In genomic region chr5:16666861-16667481, GRCh38 we compare ENCODE assay signal across 9 cellular contexts. TPM values are rescaled to one million over a fixed set of nuclear protein-coding genes. Genes with fewer than 3 reads are reported as not detected.
A peak's percentile ranks its signal among the peaks of the same experiment; 100 is the strongest.
DNase-seq lines count a peak whose midpoint lies in the region; ATAC-seq and TF ChIP-seq lines count a peak whose summit lies in the region.
"Had no signal": no experiment of that assay in that cellular context is flagged by ENCODE, and none has a peak within 500 bp of the region (broad histone marks: within the 10 kb centered on the region; RNA-seq: fewer than 3 reads in every experiment).

No MANE protein-coding gene starts in this region.

- ATAC-seq in CD4-positive, CD25-positive, alpha-beta regulatory T cell (ENCODE audit: low read depth in 2 of 2) = no peak
- no peak for ATAC-seq in GM18907 (IDR thresholded peaks at IDR 0.05; ENCODE audit: unreplicated experiment)
- ATAC-seq in HG03108 (IDR thresholded peaks at IDR 0.05; ENCODE audit: unreplicated experiment) = no peak

- no peak overlapping the region for H2AFZ ChIP-seq in KMS-11 (ENCODE audit: low read depth)

- TF ChIP-seq CTCF in KMS-11 (conservative IDR thresholded peaks at IDR 0.05; ENCODE audit: low read depth, low read length) = peak; percentile 27; the same call in 1 of the 2 replicates

- DNase-seq in CD4-positive, CD25-positive, alpha-beta regulatory T cell = peak in 2 of 3 donors; percentile 8 to 27
- DNase-seq in activated T-cell treated with anti-CD3 and anti-CD28 coated beads, Interleukin-2, amount 50 U/mL, for 48 hours = peak; percentile 40 to 46
- DNase-seq in hippocampal formation (lab: John Stamatoyannopoulos, UW) = peak; percentile 19 to 20
- peak; percentile 4 for DNase-seq in stimulated activated CD8-positive, alpha-beta memory T cell treated with anti-CD3 and anti-CD28 coated beads, Interleukin-12 subunit alpha, Interleukin-12 subunit beta, amount 100 ng/mL, for 1 hour (ENCODE audit: low read depth)
- no peak for DNase-seq in islet precursor cell

- no peak overlapping the region for H3K9ac ChIP-seq in KMS-11

- no peaks in the 10 kb centered on the region for H3K27me3 ChIP-seq in CD4-positive, CD25-positive, alpha-beta regulatory T cell (ENCODE audit: control insufficient read depth, insufficient read depth, low read length)
- no peaks in the 10 kb centered on the region for H3K27me3 ChIP-seq in KMS-11 (ENCODE audit: insufficient read depth, low read depth)

- H3K4me1 ChIP-seq in CD4-positive, CD25-positive, alpha-beta regulatory T cell (ENCODE audit: control insufficient read depth, insufficient read depth, low read length, poor library complexity, severe bottlenecking) = no peaks in the 10 kb centered on the region
- no peaks in the 10 kb centered on the region for H3K4me1 ChIP-seq in KMS-11 (ENCODE audit: low read depth, poor library complexity, severe bottlenecking)

- H3K27me3 Mint-ChIP-seq in CD4-positive, CD25-positive, alpha-beta regulatory T cell = peaks cover 4% of the 10 kb centered on the region
- H3K27me3 Mint-ChIP-seq: central memory CD8-positive, alpha-beta T cell had no signal

- no peaks in the 10 kb centered on the region for H4K20me1 ChIP-seq in KMS-11 (ENCODE audit: insufficient read depth)

- H3K79me2 ChIP-seq in KMS-11 (ENCODE audit: insufficient read depth, low read depth) = no peaks in the 10 kb centered on the region

- H3K36me3 ChIP-seq in CD4-positive, CD25-positive, alpha-beta regulatory T cell (ENCODE audit: control insufficient read depth, insufficient read depth, low read length) = no peaks in the 10 kb centered on the region
- H3K36me3 ChIP-seq in KMS-11 (ENCODE audit: insufficient read depth) = no peaks in the 10 kb centered on the region

- no peak overlapping the region for H3K4me3 ChIP-seq in CD4-positive, CD25-positive, alpha-beta regulatory T cell (ENCODE audit: low read depth, low read length)
- no peak overlapping the region for H3K4me3 ChIP-seq in KMS-11 (IDR thresholded peaks at IDR 0.05; ENCODE audit: insufficient read depth, low read depth, low read length)

- H3K27ac ChIP-seq in CD4-positive, CD25-positive, alpha-beta regulatory T cell (ENCODE audit: insufficient read depth, low read length, poor library complexity, severe bottlenecking) = no peak overlapping the region
- H3K27ac ChIP-seq in KMS-11 = no peak overlapping the region

- H3K4me2 ChIP-seq in KMS-11 = no peak overlapping the region

- no peaks in the 10 kb centered on the region for H3K9me3 ChIP-seq in CD4-positive, CD25-positive, alpha-beta regulatory T cell (ENCODE audit: control insufficient read depth in 2 of 2, low read length in 2 of 2)

- H3K4me1 Mint-ChIP-seq in CD4-positive, CD25-positive, alpha-beta regulatory T cell = peaks cover 0 to 2% (median under 1%) of the 10 kb centered on the region in 4 donors
- H3K4me1 Mint-ChIP-seq: central memory CD8-positive, alpha-beta T cell had no signal

- H3K27ac Mint-ChIP-seq in CD4-positive, CD25-positive, alpha-beta regulatory T cell = peak overlapping the region in 1 of 3 donors; percentile 46

- no peaks in the 10 kb centered on the region for H3K36me3 Mint-ChIP-seq in CD4-positive, CD25-positive, alpha-beta regulatory T cell

- H3K9me3 Mint-ChIP-seq in CD4-positive, CD25-positive, alpha-beta regulatory T cell = peaks cover 0 to 1% (median 0%) of the 10 kb centered on the region in 7 donors
- H3K9me3 Mint-ChIP-seq: central memory CD8-positive, alpha-beta T cell had no signal

- H3K4me3 Mint-ChIP-seq in CD4-positive, CD25-positive, alpha-beta regulatory T cell = no peak overlapping the region
- H3K4me3 Mint-ChIP-seq: central memory CD8-positive, alpha-beta T cell had no signal

RNA-seq across cellular contexts. Expression of gene RETREG1, which starts 50.2 kb away (rescaled TPM):
- total RNA-seq in CD4-positive, CD25-positive, alpha-beta regulatory T cell = 31.0 TPM
- 100 to 1,000 TPM in 1 of 4 donors, 10 to 100 TPM in 3; 52.1 to 123 (median 78.7) TPM for polyA plus RNA-seq in CD4-positive, CD25-positive, alpha-beta regulatory T cell
